9 cellular contexts compared by ENCODE assay signal in the genomic region with DNA sequence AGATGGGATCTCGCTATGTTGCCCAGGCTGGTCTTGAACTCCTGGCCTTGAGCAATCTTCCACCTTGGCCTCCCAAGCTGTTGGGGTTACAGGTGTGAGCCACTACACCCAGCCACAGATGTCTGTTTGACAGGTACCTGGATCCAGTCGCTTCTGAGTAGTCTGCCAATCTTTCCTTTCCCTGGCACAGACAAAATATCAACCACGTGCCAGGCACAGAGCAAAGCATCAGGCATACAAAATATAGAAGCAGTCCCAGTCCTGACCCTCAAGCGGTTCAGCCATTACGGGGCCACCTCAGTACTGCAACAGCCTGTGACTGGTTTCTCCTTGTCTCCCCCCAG. TPM values are rescaled to one million over a fixed set of nuclear protein-coding genes. Genes with fewer than 3 reads are reported as not detected.
DNase-seq lines count a peak whose midpoint lies in the region; ATAC-seq and TF ChIP-seq lines count a peak whose summit lies in the region.
"Had no signal": no experiment of that assay in that cellular context is flagged by ENCODE, and none has a peak within 500 bp of the region (broad histone marks: within the 10 kb centered on the region; RNA-seq: fewer than 3 reads in every experiment).

No MANE protein-coding gene starts in this region.

- H3K9me3 ChIP-seq in HEK293 (ENCODE audit: control insufficient read depth, insufficient read depth, low read depth, low read length): no peaks in the 10 kb centered on the region
- no peaks in the 10 kb centered on the region for H3K9me3 ChIP-seq in iPS-15b (ENCODE audit: control insufficient read depth, insufficient read depth, low read length)
- no peaks in the 10 kb centered on the region for H3K9me3 ChIP-seq in spleen

- POLR2A ChIA-PET in HEK293 (lab: Yijun Ruan, JAX): interaction anchor here (0.6 to 2.0 kb wide), 3 partner anchors 31 to 148 kb away, joined by 4 to 10 read pairs (median 6); a partner anchor contains a TSS

- no peaks in the 10 kb centered on the region for H3K27me3 ChIP-seq in iPS-15b (ENCODE audit: control insufficient read depth, insufficient read depth, low read length)
- H3K27me3 ChIP-seq in spleen (replicated peaks in 1 of 7): no peaks in the 10 kb centered on the region

- H3K27ac ChIP-seq in HEK293 (ENCODE audit: extremely low read depth, low read depth, low read length) (peak overlapping the region; percentile 43), spleen (peak overlapping the region; percentile 61 to 84 (median 74))

- CTCF ChIA-PET in HEK293 (lab: Yijun Ruan, JAX): interaction anchor here (0.5 to 3.2 kb wide), 17 partner anchors 9 to 777 kb away, joined by 3 to 20 read pairs (median 4); no protein-coding TSS in a partner anchor

- H3K4me3 Mint-ChIP-seq in activated T-helper 1 cell treated with anti-CD3 and anti-CD28 coated beads, Interleukin-12 subunit alpha, Interleukin-12 subunit beta, Interleukin-2, Interleukin-4 antibody, amounts not matched to agents 30 ng/mL and 10 ng/mL and 1 ng/mL, durations not matched to agents 14 hours and 24 hours and 36 hours: peak overlapping the region; percentile 86

- no peaks in the 10 kb centered on the region for H3K9me3 Mint-ChIP-seq in activated T-helper 1 cell treated with anti-CD3 and anti-CD28 coated beads, Interleukin-12 subunit alpha, Interleukin-12 subunit beta, Interleukin-2, Interleukin-4 antibody, amounts not matched to agents 30 ng/mL and 10 ng/mL and 1 ng/mL, durations not matched to agents 14 hours and 24 hours and 36 hours

- H3K9ac ChIP-seq in iPS-15b (ENCODE audit: low read depth, low read length): no peak overlapping the region

- TF ChIP-seq CTCF in HEK293 (tag by site-specific recombination; IDR thresholded peaks at IDR 0.05): no peak
- TF ChIP-seq CTCF in spleen (IDR thresholded peaks at IDR 0.05 in 8 of 11, conservative IDR thresholded peaks at IDR 0.05 in 3 of 11): no peak

- H3K27ac Mint-ChIP-seq in activated T-helper 1 cell treated with anti-CD3 and anti-CD28 coated beads, Interleukin-12 subunit alpha, Interleukin-12 subunit beta, Interleukin-2, Interleukin-4 antibody, amounts not matched to agents 30 ng/mL and 10 ng/mL and 1 ng/mL, durations not matched to agents 14 hours and 24 hours and 36 hours: no peak overlapping the region

- intact Hi-C loops in activated T-helper 1 cell treated with anti-CD3 and anti-CD28 coated beads, Interleukin-12 subunit alpha, Interleukin-12 subunit beta, Interleukin-2, Interleukin-4 antibody, amounts not matched to agents 30 ng/mL and 10 ng/mL and 1 ng/mL, durations not matched to agents 14 hours and 24 hours and 36 hours (cut with micrococcal nuclease): loop anchor here (5.0 kb wide), 1 partner anchor 321 kb away; a partner anchor contains a TSS
- intact Hi-C loops in spleen (cut with DNase I; ENCODE audit: low total_unique reads): loop anchor here (10.0 kb wide), 1 partner anchor 57 kb away; a partner anchor contains a TSS

- TF ChIP-seq POLR2A in spleen (IDR thresholded peaks at IDR 0.05): no peak

- H3K4me3 ChIP-seq in HEK293 (ENCODE audit: low read depth, low read length) (no peak overlapping the region), iPS-15b (ENCODE audit: low read depth, low read length) (peak overlapping the region; percentile 64), spleen (peak overlapping the region in 3 of 8 donors; percentile 33 to 59 (median 38))

- ATAC-seq in GM18868 (IDR thresholded peaks at IDR 0.05; ENCODE audit: unreplicated experiment) (no peak), HG02610 (IDR thresholded peaks at IDR 0.05; ENCODE audit: unreplicated experiment) (no peak)

- WGBS in spleen, 5 donors: 69 to 91% (median 77%) methylated on average over 5 of the region's 5 CpGs

- H3K4me1 Mint-ChIP-seq in activated T-helper 1 cell treated with anti-CD3 and anti-CD28 coated beads, Interleukin-12 subunit alpha, Interleukin-12 subunit beta, Interleukin-2, Interleukin-4 antibody, amounts not matched to agents 30 ng/mL and 10 ng/mL and 1 ng/mL, durations not matched to agents 14 hours and 24 hours and 36 hours (ENCODE audit: low read depth): peaks cover 42% of the 10 kb centered on the region

- DNase-seq in activated T-helper 1 cell treated with anti-CD3 and anti-CD28 coated beads, Interleukin-12 subunit alpha, Interleukin-12 subunit beta, Interleukin-2, Interleukin-4 antibody, amounts not matched to agents 30 ng/mL and 10 ng/mL and 1 ng/mL, durations not matched to agents 14 hours and 24 hours and 36 hours (ENCODE audit: low spot score): no peak
- DNase-seq in spleen (no peak), NCI-H146 (lab: John Stamatoyannopoulos, UW) (no peak)
- no peak for DNase-seq in stimulated activated CD4-positive, alpha-beta T cell treated with anti-CD3 and anti-CD28 coated beads, Interleukin-4, amount 100 ng/mL, for 24 hours
- DNase-seq: NCI-H2171 had no signal

- no peaks in the 10 kb centered on the region for H3K27me3 Mint-ChIP-seq in activated T-helper 1 cell treated with anti-CD3 and anti-CD28 coated beads, Interleukin-12 subunit alpha, Interleukin-12 subunit beta, Interleukin-2, Interleukin-4 antibody, amounts not matched to agents 30 ng/mL and 10 ng/mL and 1 ng/mL, durations not matched to agents 14 hours and 24 hours and 36 hours (ENCODE audit: insufficient read depth)

- H3K36me3 Mint-ChIP-seq in activated T-helper 1 cell treated with anti-CD3 and anti-CD28 coated beads, Interleukin-12 subunit alpha, Interleukin-12 subunit beta, Interleukin-2, Interleukin-4 antibody, amounts not matched to agents 30 ng/mL and 10 ng/mL and 1 ng/mL, durations not matched to agents 14 hours and 24 hours and 36 hours (ENCODE audit: low read depth): peaks cover 15% of the 10 kb centered on the region

- H3K36me3 ChIP-seq in HEK293 (ENCODE audit: control insufficient read depth in 2 of 2, insufficient read depth in 1 of 2, low read length in 2 of 2) (peaks cover 0 to 26% of the 10 kb centered on the region in 2 experiments; a peak in 2 of 3 replicates), iPS-15b (ENCODE audit: control insufficient read depth, insufficient read depth, low read length) (peaks cover 8% of the 10 kb centered on the region), spleen (peaks cover 0 to 21% (median 2%) of the 10 kb centered on the region in 6 donors)

- H3K4me1 ChIP-seq in HEK293 (ENCODE audit: control insufficient read depth, insufficient read depth, low read length) (peaks cover 16% of the 10 kb centered on the region), iPS-15b (ENCODE audit: control insufficient read depth, insufficient read depth, low read length) (peaks cover 8% of the 10 kb centered on the region), spleen (peaks cover 40 to 93% (median 76%) of the 10 kb centered on the region in 6 donors)

TF ChIP-seq in HEK293, 187 proteins besides CTCF, POLR2A, EP300 and RAD21:
- no peak for TF ChIP-seq ZXDB (tag by site-specific recombination; IDR thresholded peaks at IDR 0.05)
TF ChIP-seq in HEK293: peak in this region for 0.

RNA-seq across cellular contexts. Expression of a gene that starts 3.8 kb away (rescaled TPM):
- total RNA-seq in activated T-helper 1 cell treated with anti-CD3 and anti-CD28 coated beads, Interleukin-12 subunit alpha, Interleukin-12 subunit beta, Interleukin-2, Interleukin-4 antibody, amounts not matched to agents 30 ng/mL and 10 ng/mL and 1 ng/mL, durations not matched to agents 14 hours and 24 hours and 36 hours: 182 and 186 TPM in 2 replicates
- total RNA-seq in spleen: 10 to 100 TPM; 28.2 to 66.7 (median 52.9) TPM
- 10 to 100 TPM; 13.5 to 21.2 (median 18.9) TPM for polyA plus RNA-seq in spleen

RNA-seq across cellular contexts. Expression of a gene that starts 50.9 kb away (rescaled TPM):
- not detected in 2 replicates for total RNA-seq in activated T-helper 1 cell treated with anti-CD3 and anti-CD28 coated beads, Interleukin-12 subunit alpha, Interleukin-12 subunit beta, Interleukin-2, Interleukin-4 antibody, amounts not matched to agents 30 ng/mL and 10 ng/mL and 1 ng/mL, durations not matched to agents 14 hours and 24 hours and 36 hours
- 1 to 10 TPM in 1 of 7 donors, under 1 TPM in 2, not detected in 4; 0.55 to 1.2 (median 0.77) TPM for total RNA-seq in spleen
- polyA plus RNA-seq in spleen: under 1 TPM; 0.42 to 0.78 (median 0.51) TPM

RNA-seq across cellular contexts. Expression of a gene that starts 58.2 kb away (rescaled TPM):
- total RNA-seq in activated T-helper 1 cell treated with anti-CD3 and anti-CD28 coated beads, Interleukin-12 subunit alpha, Interleukin-12 subunit beta, Interleukin-2, Interleukin-4 antibody, amounts not matched to agents 30 ng/mL and 10 ng/mL and 1 ng/mL, durations not matched to agents 14 hours and 24 hours and 36 hours: 114 and 120 TPM in 2 replicates
- 10 to 100 TPM; 33.2 to 94.9 (median 63.5) TPM for total RNA-seq in spleen
- polyA plus RNA-seq in spleen: 10 to 100 TPM; 37.4 to 67.3 (median 66.0) TPM
